Comparison of ENCODE assay signal across 11 cellular contexts in the genomic region with DNA sequence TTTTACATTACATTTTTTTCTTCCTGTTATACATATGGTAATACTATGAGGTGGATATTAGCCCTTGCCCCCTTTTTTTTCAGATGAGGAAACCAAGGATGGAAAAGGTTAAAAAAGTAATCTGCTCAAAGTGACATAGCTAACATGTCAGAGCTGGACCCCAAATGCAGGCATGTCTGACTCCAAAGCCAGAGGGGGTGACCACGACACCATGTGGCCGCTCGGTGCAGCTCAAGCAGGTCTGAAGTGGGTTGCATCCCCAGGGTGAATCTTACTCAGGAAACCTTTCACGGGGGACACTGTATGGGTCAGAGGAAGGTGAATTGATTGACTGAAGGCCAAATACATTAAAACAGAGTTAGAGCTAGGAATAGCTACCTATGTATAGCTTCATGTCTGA. TPM values are rescaled to one million over a fixed set of nuclear protein-coding genes. Genes with fewer than 3 reads are reported as not detected.
DNase-seq lines count a peak whose midpoint lies in the region; ATAC-seq and TF ChIP-seq lines count a peak whose summit lies in the region.
"Had no signal": no experiment of that assay in that cellular context is flagged by ENCODE, and none has a peak within 500 bp of the region (broad histone marks: within the 10 kb centered on the region; RNA-seq: fewer than 3 reads in every experiment).

No MANE protein-coding gene starts in this region.

- DNase-seq in AG10803 (ENCODE audit: low read depth) (no peak), GM13976 (ENCODE audit: low spot score) (no peak), Panc1 (ENCODE audit: low read depth, low spot score) (no peak), fibroblast of villous mesenchyme (ENCODE audit: low read depth) (no peak), NCI-H2081 (lab: John Stamatoyannopoulos, UW) (no peak), CD1c-positive myeloid dendritic cell (ENCODE audit: extremely low spot score) (no peak), NCI-H2107 (lab: John Stamatoyannopoulos, UW) (no peak)
- no peak for DNase-seq in effector CD4-positive, alpha-beta T cell
- DNase-seq: GM23248, NCI-H69 had no signal

- intact Hi-C loops in Panc1 (cut with micrococcal nuclease; ENCODE audit: unreplicated experiment): no loop called here

- no peak overlapping the region for H3K27ac ChIP-seq in Panc1 (ENCODE audit: low read length)
- H3K27ac ChIP-seq: GM23248, parathyroid adenoma had no signal

- no peaks in the 10 kb centered on the region for H3K36me3 ChIP-seq in Panc1 (ENCODE audit: control insufficient read depth, insufficient read depth, low read length)

- no TSS peak for BruUV-seq in Panc1 (replicated peaks; lab: Mats Ljungman, UMichigan)

- ATAC-seq in Panc1: no peak; the same call in 1 of the 2 replicates

- in situ Hi-C loops in GM13976 (cut with MboI; ENCODE audit: low sequenced_read_pairs, unreplicated experiment) (no loop called here), Panc1 (cut with HindIII; ENCODE audit: low pct_unique_long_range_greater_than_20kb, low sequenced_read_pairs) (no loop called here)

- H3K27me3 ChIP-seq in Panc1 (ENCODE audit: control insufficient read depth, insufficient read depth, low read length): 0 out of 2 replicates have a peak, but pooled peaks cover 2% of the 10 kb centered on the region

- CTCF ChIA-PET in Panc1 (lab: Charles Lee): interaction anchor here (0.6 to 1.7 kb wide), 3 partner anchors 9 to 49 kb away, joined by 3 to 9 read pairs (median 6); no protein-coding TSS in a partner anchor

- H3K9me3 ChIP-seq in Panc1 (ENCODE audit: control insufficient read depth, insufficient read depth, low read depth, low read length): no peaks in the 10 kb centered on the region

- no peaks in the 10 kb centered on the region for H3K4me1 ChIP-seq in Panc1 (ENCODE audit: control insufficient read depth, insufficient read depth, low read length)

- POLR2A ChIA-PET in Panc1 (lab: Charles Lee): no interaction called here

- H3K4me3 ChIP-seq in AG10803 (ENCODE audit: low read length) (no peak overlapping the region), Panc1 (ENCODE audit: low read depth in 2 of 2, low read length in 2 of 2) (no peak overlapping the region), fibroblast of villous mesenchyme (ENCODE audit: low read depth, low read length) (no peak overlapping the region)
- H3K4me3 ChIP-seq: GM23248 had no signal

- peak; percentile 18; the same call in 1 of the 2 replicates for TF ChIP-seq CTCF in AG10803 (conservative IDR thresholded peaks at IDR 0.05; ENCODE audit: low read length)
- TF ChIP-seq CTCF in GM13976 (IDR thresholded peaks at IDR 0.05; ENCODE audit: borderline replicate concordance, control extremely low read depth, extremely low read depth, insufficient read depth, missing control alignments): peak; percentile 30
- TF ChIP-seq CTCF in Panc1 (IDR thresholded peaks at IDR 0.05): peak; percentile 67
- peak; percentile 27 for TF ChIP-seq CTCF in fibroblast of villous mesenchyme (IDR thresholded peaks at IDR 0.05; ENCODE audit: insufficient read depth, low read depth, low read length)

RNA-seq across cellular contexts. Expression of a gene that starts 34.8 kb away (rescaled TPM):
- 0.15 TPM for total RNA-seq in Panc1 (2021; ENCODE audit: unreplicated experiment)
- polyA plus RNA-seq in Panc1 (2012; ENCODE audit: insufficient read length): 0.29 TPM
- total RNA-seq in fibroblast of villous mesenchyme: 0.32 and 0.43 TPM in 2 replicates
- total RNA-seq: GM23248 had no signal
